16 cellular contexts compared by ENCODE assay signal in the genomic region with DNA sequence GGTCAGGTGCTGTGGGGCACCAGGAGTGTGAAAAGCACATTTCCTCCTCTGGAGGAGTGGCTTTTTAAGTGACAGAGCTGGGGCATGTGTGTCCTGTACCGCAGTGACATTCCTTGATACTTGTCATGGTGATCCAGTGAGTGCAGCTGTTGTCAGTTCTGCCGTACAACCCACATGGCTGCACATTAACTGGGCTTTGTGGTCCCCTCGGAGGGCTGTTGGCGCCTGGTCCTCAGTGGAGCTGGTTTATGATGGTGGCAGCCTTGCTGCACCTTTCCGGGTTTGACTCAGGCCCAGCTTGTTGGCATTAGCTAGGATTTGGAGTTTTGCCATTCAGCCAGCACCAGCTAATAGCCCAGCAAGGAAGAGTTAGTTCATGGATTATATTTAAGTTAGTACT. TPM values are rescaled to one million over a fixed set of nuclear protein-coding genes. Genes with fewer than 3 reads are reported as not detected.
DNase-seq lines count a peak whose midpoint lies in the region; ATAC-seq and TF ChIP-seq lines count a peak whose summit lies in the region.
"Had no signal": no experiment of that assay in that cellular context is flagged by ENCODE, and none has a peak within 500 bp of the region (broad histone marks: within the 10 kb centered on the region; RNA-seq: fewer than 3 reads in every experiment).

No MANE protein-coding gene starts in this region.

- H3K4me3 ChIP-seq in SK-N-SH (ENCODE audit: low read depth in 2 of 2, low read length in 1 of 2): no peak overlapping the region
- H3K4me3 ChIP-seq in heart right ventricle: no peak overlapping the region
- H3K4me3 ChIP-seq in prostate gland: no peak overlapping the region

- H3K27me3 ChIP-seq in SK-N-SH (ENCODE audit: insufficient read depth): no peaks in the 10 kb centered on the region
- no peaks in the 10 kb centered on the region for H3K27me3 ChIP-seq in heart right ventricle
- H3K27me3 ChIP-seq in prostate gland (replicated peaks; ENCODE audit: insufficient read depth): no peaks in the 10 kb centered on the region

- peak; percentile 27 for DNase-seq in NCI-H1092 (lab: John Stamatoyannopoulos, UW)
- DNase-seq in SK-N-SH: peak; percentile 53
- no peak for DNase-seq in heart right ventricle
- peak; percentile 59 for DNase-seq in prostate gland (ENCODE audit: low spot score)
- no peak for DNase-seq in NCI-H1105 treated with DMSO at 0.1 percent for 48 hours (lab: John Stamatoyannopoulos, UW)
- no peak for DNase-seq in KBM-7
- no peak for DNase-seq in Kasumi-1 (lab: John Stamatoyannopoulos, UW)
- DNase-seq: activated B cell treated with CpG ODN at 0.5 μM for 24 hours; activated CD8-positive, alpha-beta memory T cell treated with anti-CD3 and anti-CD28 coated beads for 24 hours; activated naive CD8-positive, alpha-beta T cell treated with anti-CD3 and anti-CD28 coated beads, Interleukin-2, amount 50 U/mL, for 24 hours; mesendoderm; NCI-H2081 treated with DMSO at 0.1 percent for 48 hours; NCI-H526 treated with DMSO at 0.1 percent for 48 hours; occipital lobe; T-cell had no signal

- no peaks in the 10 kb centered on the region for H3K9me2 ChIP-seq in SK-N-SH

- TF ChIP-seq CTCF in SK-N-SH (IDR thresholded peaks at IDR 0.05) (no peak), heart right ventricle (IDR thresholded peaks at IDR 0.05) (no peak), prostate gland (IDR thresholded peaks at IDR 0.05) (no peak)

- 0 out of 4 replicates have a peak, but pooled peaks of 1 of the 2 experiments have one; percentile 4 for TF ChIP-seq EP300 in SK-N-SH (IDR thresholded peaks at IDR 0.05; ENCODE audit: borderline replicate concordance in 1 of 2, low read depth in 1 of 2, low read length in 1 of 2)

- CTCF ChIA-PET in SK-N-SH (lab: Yijun Ruan, JAX): interaction anchor here (0.8 to 1.7 kb wide), 9 partner anchors 10 to 267 kb away, joined by 3 to 6 read pairs (median 4); no protein-coding TSS in a partner anchor

- POLR2A ChIA-PET in SK-N-SH (lab: Yijun Ruan, JAX): interaction anchor here (0.6 to 2.4 kb wide), 8 partner anchors 9 to 277 kb away, joined by 3 to 17 read pairs (median 5); no protein-coding TSS in a partner anchor

- intact Hi-C loops in heart right ventricle (cut with DNase I): loop anchor here in 1 of 10 donors (5.0 kb wide), 1 partner anchor 1722 kb away; no protein-coding TSS in a partner anchor
- intact Hi-C loops in prostate gland (cut with DNase I): no loop called here

- no peaks in the 10 kb centered on the region for H3F3A ChIP-seq in SK-N-SH (replicated peaks; ENCODE audit: insufficient read depth)

- no peak for TF ChIP-seq POLR2A in prostate gland (IDR thresholded peaks at IDR 0.05)

- peak overlapping the region; percentile 10 to 100; a peak in 3 of 4 replicates for H3K27ac ChIP-seq in SK-N-SH (ENCODE audit: low read depth in 2 of 2, low read length in 1 of 2)
- no peak overlapping the region for H3K27ac ChIP-seq in heart right ventricle
- no peak overlapping the region for H3K27ac ChIP-seq in prostate gland

- H3K4me2 ChIP-seq in SK-N-SH: no peak overlapping the region

- 59% methylated on average over 4 of the region's 5 CpGs for WGBS in SK-N-SH (ENCODE audit: low lambda C conversion rate)
- 68 to 73% methylated on average over 5 of the region's 5 CpGs for WGBS in heart right ventricle, 2 donors
- 52% methylated on average over 5 of the region's 5 CpGs for WGBS in prostate gland

- peaks cover 5 to 75% of the 10 kb centered on the region in 2 experiments; a peak in 2 of 4 replicates for H3K4me1 ChIP-seq in SK-N-SH (ENCODE audit: control insufficient read depth in 1 of 2, insufficient read depth in 2 of 2, low read depth in 1 of 2, low read length in 1 of 2)
- H3K4me1 ChIP-seq in heart right ventricle: peaks cover 0 to 17% (median 4%) of the 10 kb centered on the region in 9 donors
- peaks cover 10% of the 10 kb centered on the region for H3K4me1 ChIP-seq in prostate gland (replicated peaks)

- TF ChIP-seq RAD21 in SK-N-SH (IDR thresholded peaks at IDR 0.05; ENCODE audit: low read length): no peak

- H2AFZ ChIP-seq in SK-N-SH (ENCODE audit: low read depth): no peak overlapping the region

- peak in 5 of 8 donors; percentile 26 to 73 (median 57) for ATAC-seq in heart right ventricle
- no peak for ATAC-seq in GM18909 (IDR thresholded peaks at IDR 0.05; ENCODE audit: poor library complexity, unreplicated experiment)
- ATAC-seq: activated naive CD8-positive, alpha-beta T cell treated with anti-CD3 and anti-CD28 coated beads, Interleukin-2, amount 50 U/mL, for 24 hours; T-cell had no signal

- no peaks in the 10 kb centered on the region for H3K36me3 ChIP-seq in SK-N-SH (replicated peaks in 1 of 2; ENCODE audit: control insufficient read depth in 1 of 2, insufficient read depth in 2 of 2, low read length in 1 of 2)
- H3K36me3 ChIP-seq in heart right ventricle: peaks cover 0 to 7% (median 0%) of the 10 kb centered on the region in 9 donors
- H3K36me3 ChIP-seq in prostate gland: no peaks in the 10 kb centered on the region

- no peaks in the 10 kb centered on the region for H4K20me1 ChIP-seq in SK-N-SH (ENCODE audit: insufficient read depth)

- no peaks in the 10 kb centered on the region; the same call in 1 of the 2 replicates for H3K79me2 ChIP-seq in SK-N-SH (ENCODE audit: insufficient read depth)

- in situ Hi-C loops in KBM-7 (cut with MboI; ENCODE audit: low pct_unique_long_range_greater_than_20kb, low sequenced_read_pairs): no loop called here

- H3K9ac ChIP-seq in SK-N-SH: no peak overlapping the region

- H3K9me3 ChIP-seq in SK-N-SH: no peaks in the 10 kb centered on the region
- no peaks in the 10 kb centered on the region for H3K9me3 ChIP-seq in heart right ventricle
- H3K9me3 ChIP-seq in prostate gland: no peaks in the 10 kb centered on the region

TF ChIP-seq in SK-N-SH, 30 proteins besides CTCF, POLR2A, EP300 and RAD21:
- no peak for TF ChIP-seq FOXJ3 (CRISPR knock-in tag; IDR thresholded peaks at IDR 0.05)
- TF ChIP-seq MXI1 (IDR thresholded peaks at IDR 0.05; ENCODE audit: low read depth, low read length): peak; percentile 52; the same call in 1 of the 2 replicates
- TF ChIP-seq RCOR1 (IDR thresholded peaks at IDR 0.05; ENCODE audit: low read length): peak; percentile 14; the same call in 1 of the 2 replicates

RNA-seq across cellular contexts. Expression of gene WDR25, which starts 23.8 kb away (rescaled TPM):
- polyA plus RNA-seq in SK-N-SH (2012; rRNA removed) (26.8 and 33.3 TPM in 2 replicates), heart right ventricle (1 to 10 TPM; 2.9 to 7.4 TPM)
- polyA plus RNA-seq in SK-N-SH (2012; cell fraction: cytosol; rRNA removed): 21.4 and 23.2 TPM in 2 replicates
- polyA plus RNA-seq in SK-N-SH (2012; cell fraction: nucleus; rRNA removed): 19.3 and 21.2 TPM in 2 replicates
- total RNA-seq in heart right ventricle (1 to 10 TPM; 4.5 to 8.4 (median 5.7) TPM), prostate gland (10 to 100 TPM; 20.2 to 22.2 TPM)

Comparison
In these comparisons a context has a peak if more than half of its experiments do, and no peak if none do; other contexts are left out.
1. DNase-seq: peak in NCI-H1092 (single experiment), SK-N-SH (single experiment) and prostate gland (single experiment); none in heart right ventricle (0 of 2), NCI-H1105 treated with DMSO at 0.1 percent for 48 hours (single experiment), KBM-7 (single experiment) and Kasumi-1 (0 of 2).
2. H3K27ac ChIP-seq: peak in SK-N-SH (2 of 2); none in heart right ventricle (0 of 10) and prostate gland (0 of 2).